In the genomic region with DNA sequence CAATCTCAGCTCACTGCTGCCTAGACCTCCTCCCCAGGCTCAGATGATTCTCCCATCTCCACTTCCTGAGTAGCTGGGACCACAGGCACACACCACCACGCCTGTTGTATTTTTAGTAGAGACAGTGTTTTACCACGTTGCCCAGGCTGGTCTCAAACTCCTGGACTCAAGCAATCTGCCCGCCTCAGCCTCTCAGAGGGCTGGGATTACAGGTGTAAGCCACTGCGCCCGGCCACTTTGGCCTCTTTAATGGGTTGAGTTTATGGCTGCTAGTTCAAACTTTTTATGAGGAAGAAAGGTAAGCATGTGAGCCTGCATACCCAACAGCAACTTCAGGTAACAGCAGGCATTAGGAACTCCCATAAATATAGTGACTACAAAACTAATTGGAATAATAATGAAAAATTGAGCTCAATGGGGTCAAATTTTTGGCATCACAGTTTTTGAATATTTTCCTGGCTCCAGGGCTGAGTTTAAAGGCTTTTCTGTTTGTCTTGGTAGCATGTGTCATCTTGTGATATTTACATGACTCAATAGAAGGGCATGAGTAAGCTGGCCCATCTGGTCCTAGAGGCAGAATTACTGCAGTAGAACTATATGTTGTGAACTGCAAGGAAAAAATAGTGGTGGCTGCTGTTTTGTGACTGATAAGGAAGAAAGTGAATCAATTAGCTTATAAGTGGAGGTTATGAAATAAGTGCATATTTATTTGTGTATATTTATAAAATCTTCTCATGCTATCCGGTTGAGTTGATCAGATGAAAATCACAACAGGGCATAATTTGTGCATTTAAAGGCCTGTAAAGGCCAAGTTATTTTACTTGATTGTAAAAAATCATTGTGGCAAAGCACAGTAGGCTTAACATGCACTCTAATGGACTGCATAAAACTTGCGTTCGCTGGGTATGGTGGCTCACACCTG, we compare ENCODE assay signal across 1 cellular context.
TF ChIP-seq lines count a peak whose summit lies in the region.

No MANE protein-coding gene starts in this region.

TF ChIP-seq in HepG2, 621 proteins besides CTCF, POLR2A, EP300 and RAD21 (continued from another document and continues in another):
- TF ChIP-seq, protein P1, sequence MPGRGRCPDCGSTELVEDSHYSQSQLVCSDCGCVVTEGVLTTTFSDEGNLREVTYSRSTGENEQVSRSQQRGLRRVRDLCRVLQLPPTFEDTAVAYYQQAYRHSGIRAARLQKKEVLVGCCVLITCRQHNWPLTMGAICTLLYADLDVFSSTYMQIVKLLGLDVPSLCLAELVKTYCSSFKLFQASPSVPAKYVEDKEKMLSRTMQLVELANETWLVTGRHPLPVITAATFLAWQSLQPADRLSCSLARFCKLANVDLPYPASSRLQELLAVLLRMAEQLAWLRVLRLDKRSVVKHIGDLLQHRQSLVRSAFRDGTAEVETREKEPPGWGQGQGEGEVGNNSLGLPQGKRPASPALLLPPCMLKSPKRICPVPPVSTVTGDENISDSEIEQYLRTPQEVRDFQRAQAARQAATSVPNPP (CRISPR knock-in tag; IDR thresholded peaks at IDR 0.05): no peak
- TF ChIP-seq HNF4A (CRISPR knock-in tag; IDR thresholded peaks at IDR 0.05) (no peak), TCF7 (IDR thresholded peaks at IDR 0.05; ENCODE audit: low read depth) (peak; percentile 64), ZNF446 (CRISPR knock-in tag; IDR thresholded peaks at IDR 0.05) (no peak), MBD4 (IDR thresholded peaks at IDR 0.05; ENCODE audit: borderline replicate concordance, low read length) (peak; percentile 54; the same call in 1 of the 2 replicates), MLLT10 (CRISPR knock-in tag; IDR thresholded peaks at IDR 0.05) (no peak), DPF2 (CRISPR knock-in tag; IDR thresholded peaks at IDR 0.05; ENCODE audit: borderline replicate concordance, low read depth) (0 out of 2 replicates have a peak, but pooled peaks have one; percentile 26), EZH2 (conservative IDR thresholded peaks at IDR 0.05; ENCODE audit: low read depth, low read length) (no peak), ZNF780A (CRISPR knock-in tag; IDR thresholded peaks at IDR 0.05) (no peak), ZNF232 (CRISPR knock-in tag; IDR thresholded peaks at IDR 0.05; ENCODE audit: borderline replicate concordance) (no peak), RBM22 (optimal IDR thresholded peaks at IDR 0.05; ENCODE audit: low read length) (no peak), ZKSCAN8 (CRISPR knock-in tag; IDR thresholded peaks at IDR 0.05; ENCODE audit: borderline replicate concordance) (peak; percentile 48; the same call in 1 of the 2 replicates), ZNF790 (CRISPR knock-in tag; IDR thresholded peaks at IDR 0.05; ENCODE audit: borderline replicate concordance) (no peak), ARHGAP35 (CRISPR knock-in tag; IDR thresholded peaks at IDR 0.05; ENCODE audit: borderline replicate concordance) (no peak), NCOA5 (CRISPR knock-in tag; IDR thresholded peaks at IDR 0.05) (no peak), LCORL (IDR thresholded peaks at IDR 0.05) (0 out of 2 replicates have a peak, but pooled peaks have one; percentile 39), LCORL (CRISPR knock-in tag; IDR thresholded peaks at IDR 0.05) (peak; percentile 33; the same call in 1 of the 2 replicates), ZNF317 (CRISPR knock-in tag; IDR thresholded peaks at IDR 0.05) (no peak), ZFP62 (CRISPR knock-in tag; IDR thresholded peaks at IDR 0.05) (no peak), GLI4 (CRISPR knock-in tag; IDR thresholded peaks at IDR 0.05; ENCODE audit: borderline replicate concordance) (no peak), ZNF230 (CRISPR knock-in tag; IDR thresholded peaks at IDR 0.05) (no peak), ZNF547 (CRISPR knock-in tag; IDR thresholded peaks at IDR 0.05) (no peak), CEBPG (CRISPR knock-in tag; IDR thresholded peaks at IDR 0.05) (peak; percentile 45; the same call in 1 of the 2 replicates), BRD4 (CRISPR knock-in tag; IDR thresholded peaks at IDR 0.05) (no peak), ZNF121 (CRISPR knock-in tag; IDR thresholded peaks at IDR 0.05) (peak; percentile 8; the same call in 1 of the 2 replicates), ZNF33A (CRISPR knock-in tag; IDR thresholded peaks at IDR 0.05; ENCODE audit: borderline replicate concordance) (no peak), SRSF4 (IDR thresholded peaks at IDR 0.05; ENCODE audit: low read depth, low read length, poor library complexity, severe bottlenecking) (no peak), ARNT2 (CRISPR knock-in tag; IDR thresholded peaks at IDR 0.05; ENCODE audit: low read depth) (no peak), TOE1 (CRISPR knock-in tag; IDR thresholded peaks at IDR 0.05) (no peak), ZKSCAN5 (CRISPR knock-in tag; IDR thresholded peaks at IDR 0.05) (no peak), RBFOX2 (IDR thresholded peaks at IDR 0.05; ENCODE audit: low read depth, low read length) (no peak), ZNF3 (CRISPR knock-in tag; IDR thresholded peaks at IDR 0.05) (no peak), WIZ (CRISPR knock-in tag; IDR thresholded peaks at IDR 0.05) (no peak), ZIK1 (CRISPR knock-in tag; IDR thresholded peaks at IDR 0.05; ENCODE audit: borderline replicate concordance, low read depth) (no peak), ZFP36 (IDR thresholded peaks at IDR 0.05; ENCODE audit: borderline replicate concordance, low read depth, low read length, partially characterized antibody) (no peak), FOSL2 (CRISPR knock-in tag; IDR thresholded peaks at IDR 0.05) (peak; percentile 95), ZNF713 (CRISPR knock-in tag; IDR thresholded peaks at IDR 0.05) (no peak)
- TF ChIP-seq, protein P2, sequence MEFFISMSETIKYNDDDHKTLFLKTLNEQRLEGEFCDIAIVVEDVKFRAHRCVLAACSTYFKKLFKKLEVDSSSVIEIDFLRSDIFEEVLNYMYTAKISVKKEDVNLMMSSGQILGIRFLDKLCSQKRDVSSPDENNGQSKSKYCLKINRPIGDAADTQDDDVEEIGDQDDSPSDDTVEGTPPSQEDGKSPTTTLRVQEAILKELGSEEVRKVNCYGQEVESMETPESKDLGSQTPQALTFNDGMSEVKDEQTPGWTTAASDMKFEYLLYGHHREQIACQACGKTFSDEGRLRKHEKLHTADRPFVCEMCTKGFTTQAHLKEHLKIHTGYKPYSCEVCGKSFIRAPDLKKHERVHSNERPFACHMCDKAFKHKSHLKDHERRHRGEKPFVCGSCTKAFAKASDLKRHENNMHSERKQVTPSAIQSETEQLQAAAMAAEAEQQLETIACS (CRISPR knock-in tag; IDR thresholded peaks at IDR 0.05): no peak
- TF ChIP-seq, protein P3, sequence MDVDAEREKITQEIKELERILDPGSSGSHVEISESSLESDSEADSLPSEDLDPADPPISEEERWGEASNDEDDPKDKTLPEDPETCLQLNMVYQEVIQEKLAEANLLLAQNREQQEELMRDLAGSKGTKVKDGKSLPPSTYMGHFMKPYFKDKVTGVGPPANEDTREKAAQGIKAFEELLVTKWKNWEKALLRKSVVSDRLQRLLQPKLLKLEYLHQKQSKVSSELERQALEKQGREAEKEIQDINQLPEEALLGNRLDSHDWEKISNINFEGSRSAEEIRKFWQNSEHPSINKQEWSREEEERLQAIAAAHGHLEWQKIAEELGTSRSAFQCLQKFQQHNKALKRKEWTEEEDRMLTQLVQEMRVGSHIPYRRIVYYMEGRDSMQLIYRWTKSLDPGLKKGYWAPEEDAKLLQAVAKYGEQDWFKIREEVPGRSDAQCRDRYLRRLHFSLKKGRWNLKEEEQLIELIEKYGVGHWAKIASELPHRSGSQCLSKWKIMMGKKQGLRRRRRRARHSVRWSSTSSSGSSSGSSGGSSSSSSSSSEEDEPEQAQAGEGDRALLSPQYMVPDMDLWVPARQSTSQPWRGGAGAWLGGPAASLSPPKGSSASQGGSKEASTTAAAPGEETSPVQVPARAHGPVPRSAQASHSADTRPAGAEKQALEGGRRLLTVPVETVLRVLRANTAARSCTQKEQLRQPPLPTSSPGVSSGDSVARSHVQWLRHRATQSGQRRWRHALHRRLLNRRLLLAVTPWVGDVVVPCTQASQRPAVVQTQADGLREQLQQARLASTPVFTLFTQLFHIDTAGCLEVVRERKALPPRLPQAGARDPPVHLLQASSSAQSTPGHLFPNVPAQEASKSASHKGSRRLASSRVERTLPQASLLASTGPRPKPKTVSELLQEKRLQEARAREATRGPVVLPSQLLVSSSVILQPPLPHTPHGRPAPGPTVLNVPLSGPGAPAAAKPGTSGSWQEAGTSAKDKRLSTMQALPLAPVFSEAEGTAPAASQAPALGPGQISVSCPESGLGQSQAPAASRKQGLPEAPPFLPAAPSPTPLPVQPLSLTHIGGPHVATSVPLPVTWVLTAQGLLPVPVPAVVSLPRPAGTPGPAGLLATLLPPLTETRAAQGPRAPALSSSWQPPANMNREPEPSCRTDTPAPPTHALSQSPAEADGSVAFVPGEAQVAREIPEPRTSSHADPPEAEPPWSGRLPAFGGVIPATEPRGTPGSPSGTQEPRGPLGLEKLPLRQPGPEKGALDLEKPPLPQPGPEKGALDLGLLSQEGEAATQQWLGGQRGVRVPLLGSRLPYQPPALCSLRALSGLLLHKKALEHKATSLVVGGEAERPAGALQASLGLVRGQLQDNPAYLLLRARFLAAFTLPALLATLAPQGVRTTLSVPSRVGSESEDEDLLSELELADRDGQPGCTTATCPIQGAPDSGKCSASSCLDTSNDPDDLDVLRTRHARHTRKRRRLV (CRISPR knock-in tag; IDR thresholded peaks at IDR 0.05): no peak
- TF ChIP-seq, protein P4, sequence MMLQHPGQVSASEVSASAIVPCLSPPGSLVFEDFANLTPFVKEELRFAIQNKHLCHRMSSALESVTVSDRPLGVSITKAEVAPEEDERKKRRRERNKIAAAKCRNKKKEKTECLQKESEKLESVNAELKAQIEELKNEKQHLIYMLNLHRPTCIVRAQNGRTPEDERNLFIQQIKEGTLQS (CRISPR knock-in tag; IDR thresholded peaks at IDR 0.05): peak; percentile 54
- TF ChIP-seq, protein P5, sequence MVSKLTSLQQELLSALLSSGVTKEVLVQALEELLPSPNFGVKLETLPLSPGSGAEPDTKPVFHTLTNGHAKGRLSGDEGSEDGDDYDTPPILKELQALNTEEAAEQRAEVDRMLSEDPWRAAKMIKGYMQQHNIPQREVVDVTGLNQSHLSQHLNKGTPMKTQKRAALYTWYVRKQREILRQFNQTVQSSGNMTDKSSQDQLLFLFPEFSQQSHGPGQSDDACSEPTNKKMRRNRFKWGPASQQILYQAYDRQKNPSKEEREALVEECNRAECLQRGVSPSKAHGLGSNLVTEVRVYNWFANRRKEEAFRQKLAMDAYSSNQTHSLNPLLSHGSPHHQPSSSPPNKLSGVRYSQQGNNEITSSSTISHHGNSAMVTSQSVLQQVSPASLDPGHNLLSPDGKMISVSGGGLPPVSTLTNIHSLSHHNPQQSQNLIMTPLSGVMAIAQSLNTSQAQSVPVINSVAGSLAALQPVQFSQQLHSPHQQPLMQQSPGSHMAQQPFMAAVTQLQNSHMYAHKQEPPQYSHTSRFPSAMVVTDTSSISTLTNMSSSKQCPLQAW (CRISPR knock-in tag; IDR thresholded peaks at IDR 0.05): no peak
- TF ChIP-seq, protein P6, sequence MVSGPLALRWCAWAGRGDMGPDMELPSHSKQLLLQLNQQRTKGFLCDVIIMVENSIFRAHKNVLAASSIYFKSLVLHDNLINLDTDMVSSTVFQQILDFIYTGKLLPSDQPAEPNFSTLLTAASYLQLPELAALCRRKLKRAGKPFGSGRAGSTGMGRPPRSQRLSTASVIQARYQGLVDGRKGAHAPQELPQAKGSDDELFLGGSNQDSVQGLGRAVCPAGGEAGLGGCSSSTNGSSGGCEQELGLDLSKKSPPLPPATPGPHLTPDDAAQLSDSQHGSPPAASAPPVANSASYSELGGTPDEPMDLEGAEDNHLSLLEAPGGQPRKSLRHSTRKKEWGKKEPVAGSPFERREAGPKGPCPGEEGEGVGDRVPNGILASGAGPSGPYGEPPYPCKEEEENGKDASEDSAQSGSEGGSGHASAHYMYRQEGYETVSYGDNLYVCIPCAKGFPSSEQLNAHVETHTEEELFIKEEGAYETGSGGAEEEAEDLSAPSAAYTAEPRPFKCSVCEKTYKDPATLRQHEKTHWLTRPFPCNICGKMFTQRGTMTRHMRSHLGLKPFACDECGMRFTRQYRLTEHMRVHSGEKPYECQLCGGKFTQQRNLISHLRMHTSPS (CRISPR knock-in tag; IDR thresholded peaks at IDR 0.05; ENCODE audit: low read depth): no peak
- TF ChIP-seq, protein P7, sequence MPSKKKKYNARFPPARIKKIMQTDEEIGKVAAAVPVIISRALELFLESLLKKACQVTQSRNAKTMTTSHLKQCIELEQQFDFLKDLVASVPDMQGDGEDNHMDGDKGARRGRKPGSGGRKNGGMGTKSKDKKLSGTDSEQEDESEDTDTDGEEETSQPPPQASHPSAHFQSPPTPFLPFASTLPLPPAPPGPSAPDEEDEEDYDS (CRISPR knock-in tag; IDR thresholded peaks at IDR 0.05): no peak
- TF ChIP-seq, protein P8, sequence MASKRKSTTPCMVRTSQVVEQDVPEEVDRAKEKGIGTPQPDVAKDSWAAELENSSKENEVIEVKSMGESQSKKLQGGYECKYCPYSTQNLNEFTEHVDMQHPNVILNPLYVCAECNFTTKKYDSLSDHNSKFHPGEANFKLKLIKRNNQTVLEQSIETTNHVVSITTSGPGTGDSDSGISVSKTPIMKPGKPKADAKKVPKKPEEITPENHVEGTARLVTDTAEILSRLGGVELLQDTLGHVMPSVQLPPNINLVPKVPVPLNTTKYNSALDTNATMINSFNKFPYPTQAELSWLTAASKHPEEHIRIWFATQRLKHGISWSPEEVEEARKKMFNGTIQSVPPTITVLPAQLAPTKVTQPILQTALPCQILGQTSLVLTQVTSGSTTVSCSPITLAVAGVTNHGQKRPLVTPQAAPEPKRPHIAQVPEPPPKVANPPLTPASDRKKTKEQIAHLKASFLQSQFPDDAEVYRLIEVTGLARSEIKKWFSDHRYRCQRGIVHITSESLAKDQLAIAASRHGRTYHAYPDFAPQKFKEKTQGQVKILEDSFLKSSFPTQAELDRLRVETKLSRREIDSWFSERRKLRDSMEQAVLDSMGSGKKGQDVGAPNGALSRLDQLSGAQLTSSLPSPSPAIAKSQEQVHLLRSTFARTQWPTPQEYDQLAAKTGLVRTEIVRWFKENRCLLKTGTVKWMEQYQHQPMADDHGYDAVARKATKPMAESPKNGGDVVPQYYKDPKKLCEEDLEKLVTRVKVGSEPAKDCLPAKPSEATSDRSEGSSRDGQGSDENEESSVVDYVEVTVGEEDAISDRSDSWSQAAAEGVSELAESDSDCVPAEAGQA (IDR thresholded peaks at IDR 0.05; ENCODE audit: low read depth): no peak
- TF ChIP-seq, protein P8 (CRISPR knock-in tag; IDR thresholded peaks at IDR 0.05; ENCODE audit: borderline replicate concordance): no peak
